Comparison of ENCODE assay signal across 14 cellular contexts in genomic region chr1:211332839-211333238, GRCh38. TPM values are rescaled to one million over a fixed set of nuclear protein-coding genes. Genes with fewer than 3 reads are reported as not detected.
DNase-seq lines count a peak whose midpoint lies in the region; ATAC-seq and TF ChIP-seq lines count a peak whose summit lies in the region.
"Had no signal": no experiment of that assay in that cellular context is flagged by ENCODE, and none has a peak within 500 bp of the region (broad histone marks: within the 10 kb centered on the region; RNA-seq: fewer than 3 reads in every experiment).

No MANE protein-coding gene starts in this region.

- no peak for TF ChIP-seq CTCF in thyroid gland (IDR thresholded peaks at IDR 0.05)

- WGBS in thyroid gland, 2 donors: 89 to 96% methylated on average over 2 of the region's 2 CpGs

- DNase-seq in activated naive CD4-positive, alpha-beta T cell treated with anti-CD3 and anti-CD28 coated beads, Interleukin-2, amount 50 U/mL, for 16 hours: no peak
- no peak for DNase-seq in T-cell
- no peak for DNase-seq in effector memory CD8-positive, alpha-beta T cell
- DNase-seq in stimulated activated naive CD8-positive, alpha-beta T cell treated with anti-CD3 and anti-CD28 coated beads, Interleukin-15, amount 100 ng/mL, for 72 hours: no peak
- no peak for DNase-seq in thyroid gland
- DNase-seq: activated T-cell treated with anti-CD3 and anti-CD28 coated beads, Interleukin-2, amount 50 U/mL, for 4 hours; Calu3; dermis blood vessel endothelial cell; esophagus squamous epithelium; stimulated activated CD4-positive, alpha-beta T cell treated with anti-CD3 and anti-CD28 coated beads, Interleukin-12 subunit alpha, Interleukin-12 subunit beta, amount 100 ng/mL, for 4 hours had no signal

- no peaks in the 10 kb centered on the region for H3K27me3 Mint-ChIP-seq in activated naive CD4-positive, alpha-beta T cell treated with anti-CD3 and anti-CD28 coated beads, Interleukin-2, amount 50 U/mL, for 24 hours
- H3K27me3 Mint-ChIP-seq in T-cell: no peaks in the 10 kb centered on the region
- H3K27me3 Mint-ChIP-seq in effector memory CD8-positive, alpha-beta T cell: no peaks in the 10 kb centered on the region
- no peaks in the 10 kb centered on the region for H3K27me3 Mint-ChIP-seq in stimulated activated naive CD8-positive, alpha-beta T cell treated with anti-CD3 and anti-CD28 coated beads, Interleukin-15, amount 100 ng/mL, for 72 hours

- H3K4me1 Mint-ChIP-seq in activated naive CD4-positive, alpha-beta T cell treated with anti-CD3 and anti-CD28 coated beads, Interleukin-2, amount 50 U/mL, for 24 hours: peaks cover 97% of the 10 kb centered on the region
- peaks cover 96 to 100% (median 97%) of the 10 kb centered on the region in 3 donors for H3K4me1 Mint-ChIP-seq in T-cell
- H3K4me1 Mint-ChIP-seq in effector memory CD8-positive, alpha-beta T cell (ENCODE audit: low read depth in 2 of 2): peaks cover 85 to 93% of the 10 kb centered on the region in 2 donors
- peaks cover 88% of the 10 kb centered on the region for H3K4me1 Mint-ChIP-seq in stimulated activated naive CD8-positive, alpha-beta T cell treated with anti-CD3 and anti-CD28 coated beads, Interleukin-15, amount 100 ng/mL, for 72 hours

- H3K27ac Mint-ChIP-seq in activated naive CD4-positive, alpha-beta T cell treated with anti-CD3 and anti-CD28 coated beads, Interleukin-2, amount 50 U/mL, for 24 hours: peak overlapping the region; percentile 75
- peak overlapping the region; percentile 86 to 92 for H3K27ac Mint-ChIP-seq in T-cell
- H3K27ac Mint-ChIP-seq in effector memory CD8-positive, alpha-beta T cell: peak overlapping the region; percentile 50 to 81
- peak overlapping the region; percentile 30 to 79 for H3K27ac Mint-ChIP-seq in stimulated activated naive CD8-positive, alpha-beta T cell treated with anti-CD3 and anti-CD28 coated beads, Interleukin-15, amount 100 ng/mL, for 72 hours

- ATAC-seq in T-cell (replicated peaks in 1 of 4): no peak
- no peak for ATAC-seq in effector memory CD8-positive, alpha-beta T cell (replicated peaks)
- ATAC-seq in stimulated activated naive CD8-positive, alpha-beta T cell treated with anti-CD3 and anti-CD28 coated beads, Interleukin-15, amount 100 ng/mL, for 72 hours: no peak
- no peak for ATAC-seq in GM18870 (IDR thresholded peaks at IDR 0.05; ENCODE audit: unreplicated experiment)
- ATAC-seq in GM19328 (IDR thresholded peaks at IDR 0.05; ENCODE audit: unreplicated experiment): no peak
- ATAC-seq: activated T-cell treated with anti-CD3 and anti-CD28 coated beads, Interleukin-2, amount 50 U/mL, for 4 hours had no signal

- H3K36me3 Mint-ChIP-seq in activated naive CD4-positive, alpha-beta T cell treated with anti-CD3 and anti-CD28 coated beads, Interleukin-2, amount 50 U/mL, for 24 hours: peaks cover 4% of the 10 kb centered on the region
- H3K36me3 Mint-ChIP-seq in T-cell: no peaks in the 10 kb centered on the region
- H3K36me3 Mint-ChIP-seq in effector memory CD8-positive, alpha-beta T cell (ENCODE audit: insufficient read depth): peaks cover 16% of the 10 kb centered on the region

- no peak overlapping the region for H3K4me3 Mint-ChIP-seq in activated naive CD4-positive, alpha-beta T cell treated with anti-CD3 and anti-CD28 coated beads, Interleukin-2, amount 50 U/mL, for 24 hours
- peak overlapping the region in 1 of 3 donors; percentile 31 for H3K4me3 Mint-ChIP-seq in T-cell
- H3K4me3 Mint-ChIP-seq in effector memory CD8-positive, alpha-beta T cell: no peak overlapping the region
- no peak overlapping the region for H3K4me3 Mint-ChIP-seq in stimulated activated naive CD8-positive, alpha-beta T cell treated with anti-CD3 and anti-CD28 coated beads, Interleukin-15, amount 100 ng/mL, for 72 hours
- H3K4me3 Mint-ChIP-seq: activated T-cell treated with anti-CD3 and anti-CD28 coated beads, Interleukin-2, amount 50 U/mL, for 4 hours had no signal

- H3K4me1 ChIP-seq in thyroid gland: peaks cover 0 to 3% of the 10 kb centered on the region in 2 donors

- no peak overlapping the region for H3K4me3 ChIP-seq in thyroid gland (replicated peaks in 1 of 3)
- H3K4me3 ChIP-seq: esophagus squamous epithelium had no signal

- H3K27me3 ChIP-seq in thyroid gland: no peaks in the 10 kb centered on the region
- H3K27me3 ChIP-seq: esophagus squamous epithelium had no signal

- no peaks in the 10 kb centered on the region for H3K9me3 Mint-ChIP-seq in activated naive CD4-positive, alpha-beta T cell treated with anti-CD3 and anti-CD28 coated beads, Interleukin-2, amount 50 U/mL, for 24 hours
- no peaks in the 10 kb centered on the region for H3K9me3 Mint-ChIP-seq in T-cell
- H3K9me3 Mint-ChIP-seq in effector memory CD8-positive, alpha-beta T cell: no peaks in the 10 kb centered on the region
- no peaks in the 10 kb centered on the region for H3K9me3 Mint-ChIP-seq in stimulated activated naive CD8-positive, alpha-beta T cell treated with anti-CD3 and anti-CD28 coated beads, Interleukin-15, amount 100 ng/mL, for 72 hours
- H3K9me3 Mint-ChIP-seq: activated T-cell treated with anti-CD3 and anti-CD28 coated beads, Interleukin-2, amount 50 U/mL, for 4 hours had no signal

- no peak for TF ChIP-seq POLR2A in thyroid gland (IDR thresholded peaks at IDR 0.05)

- H3K36me3 ChIP-seq in thyroid gland: no peaks in the 10 kb centered on the region
- H3K36me3 ChIP-seq: esophagus squamous epithelium had no signal

- intact Hi-C loops in thyroid gland (cut with DNase I): loop anchor here (10.0 kb wide), 1 partner anchor 162 kb away; the partner anchor contains the start of gene RD3

- no peak overlapping the region for H3K27ac ChIP-seq in thyroid gland
- H3K27ac ChIP-seq: esophagus squamous epithelium, KMS-11 had no signal

- H3K9me3 ChIP-seq in thyroid gland: no peaks in the 10 kb centered on the region
- H3K9me3 ChIP-seq: esophagus squamous epithelium had no signal

- POLR2A ChIA-PET in T-cell (lab: Charles Lee): interaction anchor here in 1 of 2 donors (0.5 to 0.6 kb wide), 2 partner anchors 85 to 210 kb away, joined by 3 read pairs; no protein-coding TSS in a partner anchor

- CTCF ChIA-PET in T-cell (lab: Charles Lee): interaction anchor here (1.0 to 1.2 kb wide), 4 partner anchors 9 to 148 kb away, joined by 3 to 4 read pairs (median 4); no protein-coding TSS in a partner anchor

RNA-seq across cellular contexts. Expression of gene TRAF5, which starts 6.2 kb away (rescaled TPM):
- total RNA-seq in T-cell (10 to 100 TPM; 49.5 to 64.5 (median 57.2) TPM), thyroid gland (1 to 10 TPM; 3.1 to 5.9 (median 4.0) TPM)

Comparison
In these comparisons a context has a peak if more than half of its experiments do, and no peak if none do; other contexts are left out.
1. RNA of gene TRAF5, which starts 6.2 kb away (total RNA-seq): 49.5 to 64.5 TPM in T-cell; 3.1 to 5.9 TPM in thyroid gland; every median in the first group is over 4 times any median in the second.
2. Peak in every context shown above with its lines, with median percentiles within 50 percentile points of each other: H3K27ac Mint-ChIP-seq.